Comparison of ENCODE assay signal across 17 cellular contexts in genomic region chr4:86401826-86402225, GRCh38. TPM values are rescaled to one million over a fixed set of nuclear protein-coding genes. Genes with fewer than 3 reads are reported as not detected.
DNase-seq lines count a peak whose midpoint lies in the region; ATAC-seq and TF ChIP-seq lines count a peak whose summit lies in the region.
"Had no signal": no experiment of that assay in that cellular context is flagged by ENCODE, and none has a peak within 500 bp of the region (broad histone marks: within the 10 kb centered on the region; RNA-seq: fewer than 3 reads in every experiment).

No MANE protein-coding gene starts in this region.

- H2AFZ ChIP-seq in GM23248 = peak overlapping the region; percentile 21; the same call in 1 of the 2 replicates

- intact Hi-C loops in Calu3 (cut with micrococcal nuclease; ENCODE audit: unreplicated experiment) = no loop called here

- H3K4me1 Mint-ChIP-seq in Calu3 (ENCODE audit: low read depth, unreplicated experiment) = no peaks in the 10 kb centered on the region

- H3K4me3 Mint-ChIP-seq in Calu3 (ENCODE audit: low read depth, unreplicated experiment) = no peak overlapping the region
- H3K4me3 Mint-ChIP-seq: CD4-positive, alpha-beta T cell; HFFc6 had no signal

- TF ChIP-seq CTCF in fibroblast of mammary gland (conservative IDR thresholded peaks at IDR 0.05; ENCODE audit: control insufficient read depth, insufficient read depth, low read depth, low read length) = no peak
- TF ChIP-seq CTCF in foreskin fibroblast (IDR thresholded peaks at IDR 0.05; ENCODE audit: low read depth, low read length) = no peak
- TF ChIP-seq CTCF in Calu3 (IDR thresholded peaks at IDR 0.05; ENCODE audit: unreplicated experiment) = no peak

- H3K4me3 ChIP-seq in GM23248 (no peak overlapping the region), fibroblast of mammary gland (ENCODE audit: control insufficient read depth, low read depth, low read length) (no peak overlapping the region), foreskin fibroblast (ENCODE audit: low read depth in 1 of 2, low read length in 2 of 2) (no peak overlapping the region)
- H3K4me3 ChIP-seq: GM12878 had no signal

- H3K9ac ChIP-seq in GM23248 = no peak overlapping the region

- no peaks in the 10 kb centered on the region for H3K27me3 Mint-ChIP-seq in Calu3 (ENCODE audit: unreplicated experiment)
- H3K27me3 Mint-ChIP-seq: CD4-positive, alpha-beta T cell had no signal

- no peaks in the 10 kb centered on the region for H3K9me3 Mint-ChIP-seq in Calu3 (ENCODE audit: low read depth, unreplicated experiment)
- H3K9me3 Mint-ChIP-seq: CD4-positive, alpha-beta T cell; HFFc6 had no signal

- H3K4me1 ChIP-seq in GM23248 (ENCODE audit: insufficient read depth) = peaks cover 7% of the 10 kb centered on the region; the same call in 1 of the 2 replicates

- CTCF ChIA-PET in Calu3 (lab: Charles Lee) = no interaction called here

- no peak for ATAC-seq in HG03521 (IDR thresholded peaks at IDR 0.05; ENCODE audit: unreplicated experiment)
- no peak for ATAC-seq in HG03378 (IDR thresholded peaks at IDR 0.05; ENCODE audit: unreplicated experiment)
- no peak for ATAC-seq in HG02884 (IDR thresholded peaks at IDR 0.05; ENCODE audit: unreplicated experiment)
- ATAC-seq: GM12878, HepG2 had no signal

- H3K9me3 ChIP-seq in GM23248 (ENCODE audit: low read depth) = no peaks in the 10 kb centered on the region

- no peaks in the 10 kb centered on the region for H3K79me2 ChIP-seq in GM23248 (ENCODE audit: insufficient read depth)

- no peaks in the 10 kb centered on the region for H3K27me3 ChIP-seq in GM23248 (replicated peaks; ENCODE audit: insufficient read depth)

- H3K4me2 ChIP-seq in GM23248 (ENCODE audit: unreplicated experiment) = no peak overlapping the region

- no peak overlapping the region for H3K27ac ChIP-seq in GM23248

- DNase-seq in GM23248 = peak; percentile 34
- DNase-seq in SK-MEL-5 (ENCODE audit: low read depth, low spot score) = peak; percentile 27
- peak; percentile 82 for DNase-seq in fibroblast of mammary gland (ENCODE audit: low read depth)
- DNase-seq in foreskin fibroblast = peak; percentile 59 to 86
- no peak for DNase-seq in Calu3
- DNase-seq: ACHN; C1 segment of cervical spinal cord; CD4-positive, alpha-beta T cell; DMS79; HCEC 1CT; HFFc6 had no signal

- peaks cover 8% of the 10 kb centered on the region; the same call in 1 of the 2 replicates for H3F3A ChIP-seq in GM23248 (ENCODE audit: insufficient read depth)

- in situ Hi-C loops in GM23248 (cut with MboI) = no loop called here
- in situ Hi-C loops in SK-MEL-5 (cut with HindIII; ENCODE audit: low pct_unique_long_range_greater_than_20kb, low sequenced_read_pairs) = no loop called here

- H3K27ac Mint-ChIP-seq in Calu3 (ENCODE audit: unreplicated experiment) = no peak overlapping the region
- H3K27ac Mint-ChIP-seq: CD4-positive, alpha-beta T cell; HFFc6 had no signal

- no TSS peak for BruUV-seq in Calu3 (replicated peaks; lab: Mats Ljungman, UMichigan)

- H3K9me2 ChIP-seq in GM23248 (ENCODE audit: insufficient read depth) = no peaks in the 10 kb centered on the region

- H4K20me1 ChIP-seq in GM23248 (ENCODE audit: insufficient read depth) = no peaks in the 10 kb centered on the region

- no peaks in the 10 kb centered on the region for H3K36me3 Mint-ChIP-seq in Calu3 (ENCODE audit: insufficient read depth, unreplicated experiment)

- WGBS in GM23248 (ENCODE audit: low coverage in 1 of 2, low lambda C conversion rate in 2 of 2, missing lambda C conversion rate in 2 of 2), 2 experiments = 29 to 50% methylated on average over 2 of the region's 2 CpGs

- H3K36me3 ChIP-seq in GM23248 (ENCODE audit: low read depth) = no peaks in the 10 kb centered on the region

RNA-seq across cellular contexts. Expression of gene MAPK10, which starts 42.0 kb away (rescaled TPM):
- total RNA-seq in GM23248 (2014; rRNA removed; shearing (Covaris generic)) = 0.89 and 1.3 TPM in 2 replicates
- 0.73 and 1.1 TPM in 2 replicates for polyA plus RNA-seq in GM23248 (2016; fragmentation: Nextera tagmentation; extraction: Ambion mirVana)
- total RNA-seq in SK-MEL-5 (2014; rRNA removed; shearing (Covaris generic)) = 0.58 and 0.83 TPM in 2 replicates
- polyA plus RNA-seq in SK-MEL-5 (2015; cell fraction: cytosol; rRNA removed) = 0.18 TPM in 2 replicates
- polyA plus RNA-seq in SK-MEL-5 (2015; cell fraction: nucleus; rRNA removed) = 0.95 and 1.1 TPM in 2 replicates
- total RNA-seq in Calu3 (2022) = 2.9 and 3.6 TPM in 2 replicates
- total RNA-seq: A172, HepG2 had no signal
- polyA plus RNA-seq: HepG2 had no signal
